Comparison of ENCODE assay signal across 8 cellular contexts in genomic region chr17:7484067-7484963, GRCh38. TPM values are rescaled to one million over a fixed set of nuclear protein-coding genes. Genes with fewer than 3 reads are reported as not detected.
A peak's percentile ranks its signal among the peaks of the same experiment; 100 is the strongest.
DNase-seq lines count a peak whose midpoint lies in the region; FAIRE-seq and TF ChIP-seq lines count a peak whose summit lies in the region.

Gene POLR2A, plus strand, starts transcription at chr17:7484366.

- H3K4me3 ChIP-seq in neutrophil (ENCODE audit: low read depth in 1 of 2, low read length in 1 of 2), result peak within 1 kb of the TSS; percentile 70 to 89

- CTCF ChIA-PET in HEK293T (lab: Yijun Ruan, JAX), result no interaction called here
- CTCF ChIA-PET in activated naive CD4-positive, alpha-beta T cell treated with anti-CD3 and anti-CD28 coated beads for 36 hours (lab: Charles Lee), result interaction anchor here (0.6 to 4.5 kb wide), 3 partner anchors 30 to 147 kb away, joined by 3 to 23 read pairs (median 3); partner anchors contain the start of gene TMEM102

- in situ Hi-C loops in SK-MEL-5 (cut with HindIII; ENCODE audit: low pct_unique_long_range_greater_than_20kb, low sequenced_read_pairs), result no loop called here

- no peaks in the 10 kb centered on the region for H3K36me3 ChIP-seq in neutrophil

- peak within 1 kb of the TSS; percentile 93 for H3K4me3 Mint-ChIP-seq in activated naive CD4-positive, alpha-beta T cell treated with anti-CD3 and anti-CD28 coated beads for 36 hours

- no peaks in the 10 kb centered on the region for H3K9me3 ChIP-seq in neutrophil

- H3K36me3 Mint-ChIP-seq in activated naive CD4-positive, alpha-beta T cell treated with anti-CD3 and anti-CD28 coated beads for 36 hours (ENCODE audit: low read depth), result peaks cover 24% of the 10 kb centered on the region

- H3K4me1 ChIP-seq in neutrophil (ENCODE audit: control insufficient read depth in 1 of 2, insufficient read depth in 1 of 2, low read depth in 1 of 2, low read length in 1 of 2), result peaks cover 30 to 41% of the 10 kb centered on the region in 2 experiments

- DNase-seq in GF-D8 (lab: John Stamatoyannopoulos, UW) (peak; percentile 81), HEK293T (ENCODE audit: extremely low spot score) (peak; percentile 96), MV-4-11 (lab: John Stamatoyannopoulos, UW) (peak; percentile 94), SK-MEL-5 (ENCODE audit: low read depth, low spot score) (peak; percentile 96), frontal cortex (ENCODE audit: low spot score in 2 of 2) (peak; percentile 89 to 95), substantia nigra (lab: John Stamatoyannopoulos, UW) (peak; percentile 77 to 100 (median 97))
- peak; percentile 95 for DNase-seq in activated naive CD4-positive, alpha-beta T cell treated with anti-CD3 and anti-CD28 coated beads for 36 hours

- H3K27me3 ChIP-seq in neutrophil, result no peaks in the 10 kb centered on the region

- POLR2A ChIA-PET in HEK293T (lab: Yijun Ruan, JAX), result interaction anchor here (0.7 to 3.6 kb wide), 9 partner anchors 15 to 155 kb away, joined by 3 to 24 read pairs (median 3); partner anchors contain the start of genes CHRNB1, FGF11, TMEM102 and TMEM256

- FAIRE-seq in frontal cortex (lab: Jason Lieb, UNC), result no peak

- H3K27ac ChIP-seq in neutrophil (peak within 1 kb of the TSS; percentile 99), substantia nigra (ENCODE audit: low read depth, low read length, poor library complexity, severe bottlenecking) (peak within 1 kb of the TSS; percentile 100)

- intact Hi-C loops in activated naive CD4-positive, alpha-beta T cell treated with anti-CD3 and anti-CD28 coated beads for 36 hours (cut with micrococcal nuclease), result loop anchor here (1.0 to 10.0 kb wide), 16 partner anchors 29 to 842 kb away; partner anchors contain the start of genes DVL2, ELP5, KDM6B and KIAA0753

- H3K9me3 Mint-ChIP-seq in activated naive CD4-positive, alpha-beta T cell treated with anti-CD3 and anti-CD28 coated beads for 36 hours, result no peaks in the 10 kb centered on the region

- no peaks in the 10 kb centered on the region for H3K27me3 Mint-ChIP-seq in activated naive CD4-positive, alpha-beta T cell treated with anti-CD3 and anti-CD28 coated beads for 36 hours (ENCODE audit: low read depth)

- no peak for TF ChIP-seq CTCF in neutrophil (IDR thresholded peaks at IDR 0.05)

- H3K27ac Mint-ChIP-seq in activated naive CD4-positive, alpha-beta T cell treated with anti-CD3 and anti-CD28 coated beads for 36 hours, result peak within 1 kb of the TSS; percentile 100

- H3K4me1 Mint-ChIP-seq in activated naive CD4-positive, alpha-beta T cell treated with anti-CD3 and anti-CD28 coated beads for 36 hours (ENCODE audit: low read depth), result peaks cover 70% of the 10 kb centered on the region

TF ChIP-seq in HEK293T, 16 proteins besides CTCF, POLR2A, EP300 and RAD21:
- TF ChIP-seq FOXM1 (IDR thresholded peaks at IDR 0.05; ENCODE audit: borderline replicate concordance) (peak; percentile 94), HDGF (IDR thresholded peaks at IDR 0.05; ENCODE audit: borderline replicate concordance) (no peak; the same call in 1 of the 2 replicates), NFRKB (IDR thresholded peaks at IDR 0.05) (peak; percentile 43; the same call in 1 of the 2 replicates), BHLHE40 (IDR thresholded peaks at IDR 0.05; ENCODE audit: borderline replicate concordance) (peak; percentile 80; the same call in 1 of the 2 replicates), PKNOX1 (IDR thresholded peaks at IDR 0.05) (peak; percentile 81), ARNT (IDR thresholded peaks at IDR 0.05) (no peak), ELF4 (IDR thresholded peaks at IDR 0.05) (peak; percentile 99), L3MBTL2 (conservative IDR thresholded peaks at IDR 0.05) (peak; percentile 29; the same call in 1 of the 2 replicates)

RNA-seq across cellular contexts. Expression of gene POLR2A, which starts in this region (rescaled TPM):
- total RNA-seq in SK-MEL-5 (2014; rRNA removed; shearing (Covaris generic)), result 20.6 and 24.0 TPM in 2 replicates
- 73.0 and 85.1 TPM in 2 replicates for polyA plus RNA-seq in SK-MEL-5 (2015; cell fraction: cytosol; rRNA removed)
- 49.6 and 58.8 TPM in 2 replicates for polyA plus RNA-seq in SK-MEL-5 (2015; cell fraction: nucleus; rRNA removed)
- total RNA-seq in activated naive CD4-positive, alpha-beta T cell treated with anti-CD3 and anti-CD28 coated beads for 36 hours, result 100 to 1,000 TPM; 204 to 205 TPM
- total RNA-seq in frontal cortex, result 33.0 TPM

Comparison
In these comparisons a context has a peak if more than half of its experiments do, and no peak if none do; other contexts are left out.
1. Peak in every context shown above with its lines: DNase-seq, H3K4me3 ChIP-seq and H3K27ac ChIP-seq.